Comparison of ENCODE assay signal across 9 cellular contexts in the genomic region with DNA sequence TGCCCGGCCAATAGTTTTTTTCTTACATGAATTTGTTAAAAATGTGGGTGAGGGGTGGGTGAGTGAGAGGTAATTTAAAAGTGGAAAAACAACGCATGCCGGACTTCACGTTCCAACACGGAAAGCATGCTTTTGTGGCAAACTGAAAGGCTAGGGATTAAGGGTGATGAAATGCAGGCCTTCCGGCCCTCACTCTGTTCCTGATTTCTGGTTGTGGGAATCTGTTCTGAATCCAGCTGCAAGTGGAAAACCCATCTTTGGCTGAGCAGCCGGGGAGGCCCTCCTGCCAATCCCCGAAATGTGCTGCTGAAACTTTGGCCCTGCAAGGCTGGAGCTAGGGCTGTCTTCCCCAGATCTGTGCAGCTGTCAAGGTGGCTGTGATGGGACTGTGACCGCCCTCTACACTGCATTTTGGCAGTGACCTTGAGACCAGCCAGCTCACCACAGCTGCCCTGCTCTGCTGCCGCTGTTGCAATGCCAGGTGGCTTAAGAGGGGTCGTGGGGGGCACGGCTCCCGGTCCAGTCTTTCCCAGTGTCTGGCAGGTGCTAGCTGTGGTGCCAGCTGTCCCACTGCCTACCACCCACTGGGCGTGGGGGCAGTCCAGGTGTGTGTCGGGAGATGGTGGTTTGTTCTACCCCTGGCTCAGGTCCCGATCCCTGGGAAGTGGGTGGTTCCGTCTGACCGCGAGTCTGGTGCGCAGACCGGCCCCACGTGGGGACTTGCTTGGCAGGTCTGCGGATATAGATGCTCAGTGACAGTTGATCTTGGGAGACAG. TPM values are rescaled to one million over a fixed set of nuclear protein-coding genes. Genes with fewer than 3 reads are reported as not detected.
DNase-seq lines count a peak whose midpoint lies in the region; ATAC-seq and TF ChIP-seq lines count a peak whose summit lies in the region.
"Had no signal": no experiment of that assay in that cellular context is flagged by ENCODE, and none has a peak within 500 bp of the region (broad histone marks: within the 10 kb centered on the region; RNA-seq: fewer than 3 reads in every experiment).

No MANE protein-coding gene starts in this region.

- POLR2A ChIA-PET in CD4-positive, alpha-beta T cell (lab: Charles Lee), result interaction anchor here (0.9 kb wide), 1 partner anchor 39 kb away, joined by 5 read pairs; the partner anchor contains the start of gene TET1

- H3K27me3 Mint-ChIP-seq in CD4-positive, alpha-beta T cell, result no peaks in the 10 kb centered on the region

- H3K27ac ChIP-seq in CD4-positive, alpha-beta T cell (ENCODE audit: low read depth, low read length), result no peak overlapping the region
- peak overlapping the region; percentile 75 for H3K27ac ChIP-seq in KOPT-K1 (ENCODE audit: low read depth, low read length, poor library complexity, severe bottlenecking)
- peak overlapping the region; percentile 29 for H3K27ac ChIP-seq in smooth muscle cell (ENCODE audit: low read depth)
- H3K27ac ChIP-seq: HL-60 had no signal

- H3K4me1 Mint-ChIP-seq in CD4-positive, alpha-beta T cell (ENCODE audit: low read depth), result peaks cover 46% of the 10 kb centered on the region

- no peak overlapping the region for H2AFZ ChIP-seq in smooth muscle cell (ENCODE audit: low read depth)

- H3F3A ChIP-seq in smooth muscle cell (ENCODE audit: low read depth), result peaks cover 27% of the 10 kb centered on the region

- CTCF ChIA-PET in CD4-positive, alpha-beta T cell (lab: Charles Lee), result no interaction called here

- WGBS in smooth muscle cell (ENCODE audit: low lambda C conversion rate), result 27% methylated on average over 23 of the region's 23 CpGs

- no peaks in the 10 kb centered on the region for H3K27me3 ChIP-seq in CD4-positive, alpha-beta T cell (ENCODE audit: control insufficient read depth, insufficient read depth, low read length)
- H3K27me3 ChIP-seq in smooth muscle cell (ENCODE audit: low read depth), result no peaks in the 10 kb centered on the region

- in situ Hi-C loops in astrocyte of the spinal cord (cut with HindIII; ENCODE audit: low sequenced_read_pairs), result no loop called here

- no peak overlapping the region for H3K4me3 ChIP-seq in astrocyte of the spinal cord (ENCODE audit: low read depth, low read length)
- H3K4me3 ChIP-seq in smooth muscle cell, result peak overlapping the region; percentile 50

- peaks cover 21% of the 10 kb centered on the region for H3K79me2 ChIP-seq in smooth muscle cell (ENCODE audit: low read depth)

- H3K4me1 ChIP-seq in smooth muscle cell (ENCODE audit: low read depth), result peaks cover 33% of the 10 kb centered on the region

- peaks cover 17% of the 10 kb centered on the region for H3K36me3 ChIP-seq in KOPT-K1 (ENCODE audit: insufficient read depth, low read length)
- H3K36me3 ChIP-seq in smooth muscle cell (ENCODE audit: low read depth), result no peaks in the 10 kb centered on the region

- peak overlapping the region; percentile 79 for H3K27ac Mint-ChIP-seq in CD4-positive, alpha-beta T cell

- H3K9ac ChIP-seq in smooth muscle cell (ENCODE audit: low read depth), result no peak overlapping the region

- H4K20me1 ChIP-seq in smooth muscle cell (ENCODE audit: low read depth), result peaks cover 4% of the 10 kb centered on the region

- ATAC-seq in CD4-positive, alpha-beta T cell (ENCODE audit: poor library complexity), result no peak
- ATAC-seq in HG02840 (IDR thresholded peaks at IDR 0.05; ENCODE audit: low FRiP score, unreplicated experiment), result no peak
- no peak for ATAC-seq in GM19395 (IDR thresholded peaks at IDR 0.05; ENCODE audit: unreplicated experiment)

- H3K4me3 Mint-ChIP-seq in CD4-positive, alpha-beta T cell, result peak overlapping the region; percentile 78

- TF ChIP-seq CTCF in CD4-positive, alpha-beta T cell (IDR thresholded peaks at IDR 0.05), result no peak
- TF ChIP-seq CTCF in astrocyte of the spinal cord (IDR thresholded peaks at IDR 0.05; ENCODE audit: low read depth, low read length), result no peak
- no peak for TF ChIP-seq CTCF in smooth muscle cell (IDR thresholded peaks at IDR 0.05; ENCODE audit: borderline replicate concordance, insufficient read depth, poor library complexity, severe bottlenecking)

- H3K9me3 Mint-ChIP-seq in CD4-positive, alpha-beta T cell, result no peaks in the 10 kb centered on the region

- DNase-seq in CD4-positive, alpha-beta T cell, result no peak
- peak; percentile 43 for DNase-seq in astrocyte of the spinal cord (ENCODE audit: low read depth, low spot score)
- peak; percentile 89 for DNase-seq in iris pigment epithelial cell (ENCODE audit: low read depth)
- no peak for DNase-seq in smooth muscle cell (lab: John Stamatoyannopoulos, UW; ENCODE audit: unreplicated experiment)
- no peak for DNase-seq in NCI-H2171 (lab: John Stamatoyannopoulos, UW)

- H3K4me2 ChIP-seq in smooth muscle cell, result peak overlapping the region; percentile 87

- intact Hi-C loops in CD4-positive, alpha-beta T cell (cut with DNase I, micrococcal nuclease), result no loop called here

- peaks cover 11% of the 10 kb centered on the region for H3K36me3 Mint-ChIP-seq in CD4-positive, alpha-beta T cell (ENCODE audit: low read depth)

- H3K9me3 ChIP-seq in CD4-positive, alpha-beta T cell (ENCODE audit: control insufficient read depth, low read length), result no peaks in the 10 kb centered on the region
- no peaks in the 10 kb centered on the region for H3K9me3 ChIP-seq in KOPT-K1 (ENCODE audit: insufficient read depth, low read length, poor library complexity, severe bottlenecking)
- no peaks in the 10 kb centered on the region for H3K9me3 ChIP-seq in smooth muscle cell (replicated peaks; ENCODE audit: low read depth)

RNA-seq across cellular contexts. Expression of gene TET1, which starts 39.0 kb away (rescaled TPM):
- total RNA-seq in CD4-positive, alpha-beta T cell, result 1 to 10 TPM; 1.5 TPM
- 15.3 and 19.1 TPM in 2 replicates for total RNA-seq in smooth muscle cell
- polyA plus RNA-seq in smooth muscle cell, result 2.1 and 2.5 TPM in 2 replicates

Comparison
In these comparisons a context has a peak if more than half of its experiments do, and no peak if none do; other contexts are left out.
1. DNase-seq: peak in astrocyte of the spinal cord (single experiment) and iris pigment epithelial cell (single experiment); none in CD4-positive, alpha-beta T cell (0 of 10), smooth muscle cell (single experiment) and NCI-H2171 (single experiment).